23 cellular contexts compared by ENCODE assay signal in the genomic region with DNA sequence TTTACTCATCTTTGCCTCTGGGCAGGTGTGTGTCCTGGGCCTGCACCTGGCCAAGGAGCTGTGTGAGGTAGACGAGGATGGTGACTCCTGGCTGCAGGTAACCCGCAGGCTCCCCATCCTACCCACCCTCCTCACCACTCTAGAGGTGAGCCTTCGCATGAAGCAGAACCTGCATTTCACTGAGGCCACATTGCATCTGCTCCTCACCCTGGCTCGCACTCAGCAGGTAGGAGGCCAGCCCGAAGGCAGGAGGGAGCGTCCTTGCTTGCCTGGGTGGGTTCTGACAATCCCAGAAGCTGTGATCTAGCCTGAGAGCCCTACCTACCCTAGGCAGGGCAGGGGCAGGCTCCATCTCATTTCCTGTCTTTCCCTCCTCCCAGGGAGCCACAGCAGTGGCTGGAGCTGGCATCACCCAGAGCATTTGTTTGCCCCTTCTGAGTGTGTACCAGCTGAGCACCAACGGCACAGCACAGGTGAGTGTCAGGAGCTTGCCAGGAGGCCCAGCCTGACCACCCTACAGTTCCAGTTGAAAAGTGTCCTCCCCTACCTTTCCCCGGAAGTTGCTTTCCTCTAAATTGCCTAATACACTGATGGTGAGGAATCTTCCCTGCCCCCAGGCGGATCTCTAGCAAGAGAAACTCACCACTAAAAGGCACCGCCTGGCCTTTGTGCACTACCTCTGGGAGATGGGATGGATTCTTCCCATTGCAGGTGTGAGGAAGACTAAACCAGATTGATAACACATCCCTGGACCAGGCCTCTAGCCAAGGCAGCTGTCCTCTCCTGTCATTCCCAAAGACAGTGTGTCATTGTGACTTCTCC. TPM values are rescaled to one million over a fixed set of nuclear protein-coding genes. Genes with fewer than 3 reads are reported as not detected.
DNase-seq lines count a peak whose midpoint lies in the region; ATAC-seq and TF ChIP-seq lines count a peak whose summit lies in the region.
"Had no signal": no experiment of that assay in that cellular context is flagged by ENCODE, and none has a peak within 500 bp of the region (broad histone marks: within the 10 kb centered on the region; RNA-seq: fewer than 3 reads in every experiment).

No MANE protein-coding gene starts in this region.

- no peak overlapping the region for H3K4me3 Mint-ChIP-seq in chondrocyte (ENCODE audit: unreplicated experiment)
- H3K4me3 Mint-ChIP-seq in type B pancreatic cell = no peak overlapping the region
- H3K4me3 Mint-ChIP-seq: activated CD4-positive, alpha-beta T cell treated with anti-CD3 and anti-CD28 coated beads, Interleukin-2, amount 10 ng/mL, durations not matched to agents 7 days and 5 days; CD4-positive, CD25-positive, alpha-beta regulatory T cell; central memory CD8-positive, alpha-beta T cell; H9 had no signal

- H3K27me3 Mint-ChIP-seq in chondrocyte (ENCODE audit: low read depth) (no peaks in the 10 kb centered on the region), type B pancreatic cell (no peaks in the 10 kb centered on the region)
- H3K27me3 Mint-ChIP-seq: activated CD4-positive, alpha-beta T cell treated with anti-CD3 and anti-CD28 coated beads, Interleukin-2, amount 10 ng/mL, durations not matched to agents 7 days and 5 days; CD4-positive, CD25-positive, alpha-beta regulatory T cell; central memory CD8-positive, alpha-beta T cell had no signal

- ATAC-seq in Right ventricle myocardium superior (ENCODE audit: poor library complexity) (no peak), Right ventricle myocardium inferior (no peak)
- ATAC-seq: heart left ventricle had no signal

- TF ChIP-seq CTCF in chondrocyte (IDR thresholded peaks at IDR 0.05) = no peak
- no peak for TF ChIP-seq CTCF in type B pancreatic cell (conservative IDR thresholded peaks at IDR 0.05)

- peak; percentile 15 for DNase-seq in Right ventricle myocardium superior
- no peak for DNase-seq in Right ventricle myocardium inferior (ENCODE audit: missing footprints)
- peak; percentile 33 for DNase-seq in chondrocyte (ENCODE audit: low spot score)
- DNase-seq in myocyte (ENCODE audit: low read depth) = peak; percentile 39
- no peak for DNase-seq in type B pancreatic cell (ENCODE audit: extremely low spot score, unreplicated experiment)
- DNase-seq in NCI-H2029 treated with DMSO at 0.1 percent for 48 hours (lab: John Stamatoyannopoulos, UW) = no peak
- DNase-seq in ecto neural progenitor cell (ENCODE audit: low spot score) = no peak
- DNase-seq: activated CD4-positive, alpha-beta T cell treated with anti-CD3 and anti-CD28 coated beads, Interleukin-2, amount 10 ng/mL, durations not matched to agents 7 days and 5 days; activated CD8-positive, alpha-beta memory T cell treated with anti-CD3 and anti-CD28 coated beads, Interleukin-2, amount 50 U/mL, for 48 hours; activated gamma-delta T cell; CD4-positive, CD25-positive, alpha-beta regulatory T cell; DMS 273 treated with DMSO at 0.1 percent for 48 hours; H9; mammary epithelial cell; NCI-H1048; NCI-H187; NCI-H69; stimulated activated CD4-positive, alpha-beta T cell treated with anti-CD3 and anti-CD28 coated beads, Interleukin-2, amount 100 ng/mL, for 24 hours; stimulated activated naive CD4-positive, alpha-beta T cell; T-helper 1 cell; thyroid gland had no signal

- H3K9me3 Mint-ChIP-seq in chondrocyte (ENCODE audit: low read depth) (no peaks in the 10 kb centered on the region), type B pancreatic cell (no peaks in the 10 kb centered on the region)
- H3K9me3 Mint-ChIP-seq: activated CD4-positive, alpha-beta T cell treated with anti-CD3 and anti-CD28 coated beads, Interleukin-2, amount 10 ng/mL, durations not matched to agents 7 days and 5 days; CD4-positive, CD25-positive, alpha-beta regulatory T cell; central memory CD8-positive, alpha-beta T cell; H9 had no signal

- H3K36me3 Mint-ChIP-seq in chondrocyte (ENCODE audit: low read depth) (peaks cover 43% of the 10 kb centered on the region), type B pancreatic cell (peaks cover 7% of the 10 kb centered on the region)

- intact Hi-C loops in Right ventricle myocardium superior (cut with DNase I) (no loop called here), Right ventricle myocardium inferior (cut with DNase I) (no loop called here)

- peaks cover 3% of the 10 kb centered on the region for H3K4me1 Mint-ChIP-seq in chondrocyte (ENCODE audit: low read depth)
- no peaks in the 10 kb centered on the region for H3K4me1 Mint-ChIP-seq in type B pancreatic cell (ENCODE audit: unreplicated experiment)
- H3K4me1 Mint-ChIP-seq: central memory CD8-positive, alpha-beta T cell had no signal

- H3K27ac Mint-ChIP-seq in chondrocyte (ENCODE audit: unreplicated experiment) (peak overlapping the region; percentile 7), type B pancreatic cell (peak overlapping the region; percentile 82)

RNA-seq across cellular contexts. Expression of a gene that starts 26.4 kb away (rescaled TPM):
- total RNA-seq in Right ventricle myocardium superior (30.8 TPM), Right ventricle myocardium inferior (32.4 TPM), chondrocyte (57.8 to 66.4 TPM (median 62.2 TPM) in 3 replicates), myocyte (119 and 154 TPM in 2 replicates), type B pancreatic cell (ENCODE audit: low replicate concordance) (126 and 224 TPM in 2 replicates)
- polyA plus RNA-seq in myocyte (2012) = 74.1 TPM

RNA-seq across cellular contexts. Expression of a gene that starts 34.7 kb away (rescaled TPM):
- 32.8 TPM for total RNA-seq in Right ventricle myocardium superior
- total RNA-seq in Right ventricle myocardium inferior = 38.2 TPM
- 19.7 to 26.7 TPM (median 22.0 TPM) in 3 replicates for total RNA-seq in chondrocyte
- total RNA-seq in myocyte = 36.2 and 37.9 TPM in 2 replicates
- 13.2 TPM for polyA plus RNA-seq in myocyte (2012)
- 38.4 and 41.6 TPM in 2 replicates for total RNA-seq in type B pancreatic cell (ENCODE audit: low replicate concordance)

RNA-seq across cellular contexts. Expression of a gene that starts 54.2 kb away (rescaled TPM):
- 21.0 TPM for total RNA-seq in Right ventricle myocardium superior
- 16.0 TPM for total RNA-seq in Right ventricle myocardium inferior
- total RNA-seq in chondrocyte = 36.0 to 51.8 TPM (median 38.2 TPM) in 3 replicates
- total RNA-seq in myocyte = 33.9 and 53.6 TPM in 2 replicates
- polyA plus RNA-seq in myocyte (2012) = 36.9 TPM
- 36.4 and 63.7 TPM in 2 replicates for total RNA-seq in type B pancreatic cell (ENCODE audit: low replicate concordance)

RNA-seq across cellular contexts. Expression of a gene that starts 54.3 kb away (rescaled TPM):
- total RNA-seq in Right ventricle myocardium superior (6.4 TPM), Right ventricle myocardium inferior (7.5 TPM), chondrocyte (21.5 to 24.7 TPM (median 22.2 TPM) in 3 replicates), myocyte (31.0 and 34.2 TPM in 2 replicates), type B pancreatic cell (ENCODE audit: low replicate concordance) (18.8 and 21.6 TPM in 2 replicates)
- polyA plus RNA-seq in myocyte (2012) = 24.3 TPM

Comparison
In these comparisons a context has a peak if more than half of its experiments do, and no peak if none do; other contexts are left out.
1. DNase-seq: peak in Right ventricle myocardium superior (single experiment), chondrocyte (single experiment) and myocyte (single experiment); none in Right ventricle myocardium inferior (single experiment), type B pancreatic cell (single experiment), NCI-H2029 treated with DMSO at 0.1 percent for 48 hours (single experiment) and ecto neural progenitor cell (single experiment).